ENCODE assay signal across 3 cellular contexts in genomic region chr3:4741106-4741403, GRCh38.
TF ChIP-seq lines count a peak whose summit lies in the region.

No MANE protein-coding gene starts in this region.

TF ChIP-seq in liver, 16 proteins besides CTCF, POLR2A, EP300 and RAD21 (continued from another document):
- TF ChIP-seq REST (IDR thresholded peaks at IDR 0.05) (no peak), RXRA (IDR thresholded peaks at IDR 0.05) (no peak), HNF4G (IDR thresholded peaks at IDR 0.05) (no peak), SP1 (IDR thresholded peaks at IDR 0.05) (no peak), FOXA1 (IDR thresholded peaks at IDR 0.05) (no peak), HNF4A (conservative IDR thresholded peaks at IDR 0.05) (no peak), ATF3 (IDR thresholded peaks at IDR 0.05) (no peak), GABPA (IDR thresholded peaks at IDR 0.05 in 1 of 2, conservative IDR thresholded peaks at IDR 0.05 in 1 of 2) (no peak), NR2F2 (IDR thresholded peaks at IDR 0.05) (no peak)

TF ChIP-seq in HepG2, 621 proteins besides CTCF, POLR2A, EP300 and RAD21 (continued from another document):
- TF ChIP-seq, protein P1, sequence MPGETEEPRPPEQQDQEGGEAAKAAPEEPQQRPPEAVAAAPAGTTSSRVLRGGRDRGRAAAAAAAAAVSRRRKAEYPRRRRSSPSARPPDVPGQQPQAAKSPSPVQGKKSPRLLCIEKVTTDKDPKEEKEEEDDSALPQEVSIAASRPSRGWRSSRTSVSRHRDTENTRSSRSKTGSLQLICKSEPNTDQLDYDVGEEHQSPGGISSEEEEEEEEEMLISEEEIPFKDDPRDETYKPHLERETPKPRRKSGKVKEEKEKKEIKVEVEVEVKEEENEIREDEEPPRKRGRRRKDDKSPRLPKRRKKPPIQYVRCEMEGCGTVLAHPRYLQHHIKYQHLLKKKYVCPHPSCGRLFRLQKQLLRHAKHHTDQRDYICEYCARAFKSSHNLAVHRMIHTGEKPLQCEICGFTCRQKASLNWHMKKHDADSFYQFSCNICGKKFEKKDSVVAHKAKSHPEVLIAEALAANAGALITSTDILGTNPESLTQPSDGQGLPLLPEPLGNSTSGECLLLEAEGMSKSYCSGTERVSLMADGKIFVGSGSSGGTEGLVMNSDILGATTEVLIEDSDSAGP (CRISPR knock-in tag; IDR thresholded peaks at IDR 0.05; ENCODE audit: borderline replicate concordance) = no peak
- no peak for TF ChIP-seq ZNF790 (CRISPR knock-in tag; IDR thresholded peaks at IDR 0.05; ENCODE audit: borderline replicate concordance)

TF ChIP-seq in HEK293T, 16 proteins besides CTCF, POLR2A, EP300 and RAD21 (continued from another document):
- TF ChIP-seq NFRKB (IDR thresholded peaks at IDR 0.05) = no peak
- TF ChIP-seq BHLHE40 (IDR thresholded peaks at IDR 0.05; ENCODE audit: borderline replicate concordance) = no peak
